In genomic region chr11:122656631-122657101, GRCh38 we compare ENCODE assay signal across 7 cellular contexts.
DNase-seq lines count a peak whose midpoint lies in the region; ATAC-seq, FAIRE-seq and TF ChIP-seq lines count a peak whose summit lies in the region.

No MANE protein-coding gene starts in this region.

- no peak for FAIRE-seq in RCC 7860 (lab: Jason Lieb, UNC)

- peak overlapping the region; percentile 54 for H3K4me3 ChIP-seq in retinal pigment epithelial cell (ENCODE audit: low read length)

- H3K27ac ChIP-seq in angular gyrus (ENCODE audit: low read depth, low read length) = peak overlapping the region; percentile 34

- peak; percentile 32 for DNase-seq in RCC 7860 (ENCODE audit: low spot score)
- peak in 32 of 51 donors; percentile 11 to 67 (median 39) for DNase-seq in hypothalamus (lab: John Stamatoyannopoulos, UW)
- DNase-seq in retinal pigment epithelial cell (ENCODE audit: low read depth) = peak; percentile 21

- TF ChIP-seq CTCF in retinal pigment epithelial cell (conservative IDR thresholded peaks at IDR 0.05; ENCODE audit: low read depth, low read length) = peak; percentile 10

- ATAC-seq in GM21515 (IDR thresholded peaks at IDR 0.05; ENCODE audit: unreplicated experiment) (peak; percentile 8), HG03460 (IDR thresholded peaks at IDR 0.05; ENCODE audit: unreplicated experiment) (no peak), GM21423 (IDR thresholded peaks at IDR 0.05; ENCODE audit: unreplicated experiment) (no peak)
